In the genomic region with DNA sequence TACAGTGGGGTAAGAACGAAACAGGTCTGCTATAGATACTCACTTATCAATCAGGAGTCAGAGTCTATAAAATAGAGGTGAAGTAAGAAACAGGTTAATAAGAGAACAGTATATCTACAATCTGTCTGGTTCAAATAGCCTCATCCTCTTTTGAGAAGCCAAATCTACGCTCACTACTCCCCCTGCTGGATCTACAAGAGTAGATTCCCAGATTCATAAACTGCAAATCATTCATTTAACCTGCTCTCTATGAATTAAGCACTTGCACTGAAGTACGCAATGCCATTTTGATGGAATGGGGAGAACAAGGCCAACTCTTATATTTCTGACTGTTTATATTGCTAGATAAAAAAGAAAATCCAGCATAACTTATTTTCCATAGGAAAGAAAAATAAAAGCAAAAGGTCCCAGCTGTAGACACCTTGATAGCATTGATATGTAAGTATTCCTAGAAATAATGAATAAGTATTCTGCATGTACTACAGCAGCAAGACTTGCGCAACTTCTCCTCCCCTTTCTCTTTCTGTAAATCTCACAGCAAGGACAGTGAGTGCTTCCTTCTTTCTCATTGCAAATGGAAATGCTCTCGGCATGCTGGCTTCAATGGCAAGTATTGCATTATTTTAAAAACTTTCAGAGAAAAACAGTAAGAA, we compare ENCODE assay signal across 8 cellular contexts.
DNase-seq lines count a peak whose midpoint lies in the region; ATAC-seq and TF ChIP-seq lines count a peak whose summit lies in the region.

No MANE protein-coding gene starts in this region.

- ATAC-seq in GM18909 (IDR thresholded peaks at IDR 0.05; ENCODE audit: poor library complexity, unreplicated experiment) (peak; percentile 89), HG03066 (IDR thresholded peaks at IDR 0.05; ENCODE audit: low read depth, unreplicated experiment) (peak; percentile 78)

- H3K36me3 ChIP-seq in adipocyte (ENCODE audit: control insufficient read depth, insufficient read depth, low read length, severe bottlenecking), result no peaks in the 10 kb centered on the region
- no peaks in the 10 kb centered on the region for H3K36me3 ChIP-seq in tibial nerve

- no peak overlapping the region for H3K9ac ChIP-seq in adipocyte (ENCODE audit: low read length)

- DNase-seq in DMS 273 (lab: John Stamatoyannopoulos, UW; ENCODE audit: unreplicated experiment), result peak; percentile 70
- DNase-seq in NCI-H2107 (lab: John Stamatoyannopoulos, UW), result peak; percentile 9
- peak; percentile 74 for DNase-seq in adipocyte (ENCODE audit: low read depth)
- peak; percentile 61 for DNase-seq in iris pigment epithelial cell (ENCODE audit: low read depth)
- DNase-seq in tibial nerve (ENCODE audit: low spot score in 2 of 2), result no peak
- no peak for DNase-seq in GOT3 (lab: John Stamatoyannopoulos, UW)

- H3K4me3 ChIP-seq in adipocyte (ENCODE audit: low read length) (no peak overlapping the region), tibial nerve (no peak overlapping the region)

- peaks cover 9% of the 10 kb centered on the region for H3K27me3 ChIP-seq in adipocyte (replicated peaks; ENCODE audit: control insufficient read depth, insufficient read depth, low read length)
- H3K27me3 ChIP-seq in tibial nerve, result no peaks in the 10 kb centered on the region

- H3K27ac ChIP-seq in tibial nerve, result no peak overlapping the region

- TF ChIP-seq EP300 in tibial nerve (IDR thresholded peaks at IDR 0.05), result no peak

- no peaks in the 10 kb centered on the region for H3K9me3 ChIP-seq in adipocyte (ENCODE audit: control insufficient read depth, low read length)
- H3K9me3 ChIP-seq in tibial nerve, result no peaks in the 10 kb centered on the region

- TF ChIP-seq POLR2A in tibial nerve (IDR thresholded peaks at IDR 0.05), result no peak

- H3K4me1 ChIP-seq in adipocyte (ENCODE audit: control insufficient read depth, insufficient read depth, low read length) (peaks cover 4% of the 10 kb centered on the region), tibial nerve (no peaks in the 10 kb centered on the region)

- 25 to 31% methylated on average over 5 of the region's 5 CpGs for WGBS in tibial nerve, 2 donors

- TF ChIP-seq CTCF in tibial nerve (IDR thresholded peaks at IDR 0.05), result peak in 4 of 5 experiments; percentile 37 to 61 (median 47)

Comparison
In these comparisons a context has a peak if more than half of its experiments do, and no peak if none do; other contexts are left out.
1. DNase-seq: peak in DMS 273 (single experiment), NCI-H2107 (single experiment), adipocyte (single experiment) and iris pigment epithelial cell (single experiment); none in tibial nerve (0 of 2) and GOT3 (single experiment).